Comparison of ENCODE assay signal across 1 cellular context in the genomic region with DNA sequence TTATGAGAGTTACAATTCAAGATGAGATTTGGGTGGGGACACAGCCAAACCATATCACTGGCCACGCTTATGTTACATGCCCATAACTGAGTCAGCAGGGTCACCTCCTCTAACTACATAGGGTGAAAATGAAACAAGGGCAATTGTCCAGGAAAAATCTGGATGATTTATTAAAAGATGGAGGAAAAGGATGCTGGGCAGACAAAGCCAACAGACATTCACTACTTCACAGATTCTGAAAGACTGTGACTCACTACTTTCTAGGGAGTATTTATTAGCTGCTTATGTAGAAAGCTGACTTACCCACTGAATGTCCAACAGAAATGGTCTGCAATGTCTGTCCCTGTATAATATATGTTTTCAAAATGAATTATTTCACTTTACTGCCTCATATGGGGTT.
TF ChIP-seq lines count a peak whose summit lies in the region.

No MANE protein-coding gene starts in this region.

TF ChIP-seq in IMR-90, 13 proteins besides CTCF, POLR2A, EP300 and RAD21 (continued from another document):
- no peak for TF ChIP-seq RCOR1 (IDR thresholded peaks at IDR 0.05; ENCODE audit: insufficient replicate concordance, low read length)
